Comparison of ENCODE assay signal across 20 cellular contexts in genomic region chr3:25817107-25817506, GRCh38. TPM values are rescaled to one million over a fixed set of nuclear protein-coding genes. Genes with fewer than 3 reads are reported as not detected.
A peak's percentile ranks its signal among the peaks of the same experiment; 100 is the strongest.
DNase-seq lines count a peak whose midpoint lies in the region; ATAC-seq and TF ChIP-seq lines count a peak whose summit lies in the region.
"Had no signal": no experiment of that assay in that cellular context is flagged by ENCODE, and none has a peak within 500 bp of the region (broad histone marks: within the 10 kb centered on the region; RNA-seq: fewer than 3 reads in every experiment).

No MANE protein-coding gene starts in this region.

- no CpG with 5 or more reads among the region's 1 CpG for WGBS in mesenchymal stem cell

- TF ChIP-seq CTCF in GM10248 (IDR thresholded peaks at IDR 0.05; ENCODE audit: control extremely low read depth, extremely low read depth, low read depth, missing control alignments) (no peak), HFFc6 (IDR thresholded peaks at IDR 0.05) (no peak)

- no peak overlapping the region for H3K9ac ChIP-seq in mesenchymal stem cell (ENCODE audit: low read length)

- H3K4me3 Mint-ChIP-seq in HFFc6: no peak overlapping the region
- H3K4me3 Mint-ChIP-seq: CD8-positive, alpha-beta T cell; natural killer cell; stimulated activated naive CD8-positive, alpha-beta T cell treated with anti-CD3 and anti-CD28 coated beads, Interleukin-15, Interleukin-2, amounts not matched to agents 100 ng/mL and 50 ng/mL, for 24 hours had no signal

- H2BK12ac ChIP-seq in mesenchymal stem cell (ENCODE audit: low read length in 2 of 2): no peak overlapping the region

- no peak overlapping the region for H3K18ac ChIP-seq in mesenchymal stem cell (ENCODE audit: low read depth in 1 of 2, low read length in 2 of 2)

- no peak overlapping the region for H3K4me2 ChIP-seq in mesenchymal stem cell (ENCODE audit: low read length, poor library complexity, severe bottlenecking)

- H3K36me3 ChIP-seq in mesenchymal stem cell (ENCODE audit: control insufficient read depth in 1 of 2, insufficient read depth in 2 of 2, low read depth in 1 of 2, low read length in 2 of 2): no peaks in the 10 kb centered on the region
- H3K36me3 ChIP-seq: gastroesophageal sphincter, lower lobe of right lung, spleen had no signal

- no peak overlapping the region for H4K91ac ChIP-seq in mesenchymal stem cell (ENCODE audit: low read length)

- DNase-seq in GM10248 (ENCODE audit: extremely low spot score): peak; percentile 16
- DNase-seq in GM03348 (ENCODE audit: low spot score): no peak
- DNase-seq in HT-29 (ENCODE audit: low spot score): no peak
- no peak for DNase-seq in mesenchymal stem cell
- DNase-seq in HFFc6: no peak
- DNase-seq: activated effector memory CD4-positive, alpha-beta T cell treated with anti-CD3 and anti-CD28 coated beads, Interleukin-2, amount 50 U/mL, for 16 hours; aorta; CD8-positive, alpha-beta T cell; lower lobe of right lung; natural killer cell; NCI-H2029 treated with DMSO at 0.1 percent for 48 hours; NCI-H526 treated with DMSO at 0.1 percent for 48 hours; psoas muscle; spleen had no signal

- no peak overlapping the region for H3K4me3 ChIP-seq in mesenchymal stem cell (ENCODE audit: insufficient read depth in 1 of 2, low read depth in 1 of 2, low read length in 2 of 2)
- H3K4me3 ChIP-seq: gastroesophageal sphincter, lower lobe of right lung, psoas muscle, spleen had no signal

- peak; percentile 63 for ATAC-seq in GM19035 (IDR thresholded peaks at IDR 0.05; ENCODE audit: unreplicated experiment)
- peak; percentile 41 for ATAC-seq in HG02623 (IDR thresholded peaks at IDR 0.05; ENCODE audit: unreplicated experiment)
- ATAC-seq in HG03520 (IDR thresholded peaks at IDR 0.05; ENCODE audit: unreplicated experiment): peak; percentile 64
- ATAC-seq: CD8-positive, alpha-beta T cell; gastroesophageal sphincter; lower lobe of right lung; natural killer cell; Panc1; psoas muscle had no signal

- H2AK5ac ChIP-seq in mesenchymal stem cell (ENCODE audit: low read length, severe bottlenecking): no peak overlapping the region

- H3K4me1 Mint-ChIP-seq in HFFc6 (ENCODE audit: low read depth): peaks cover 17% of the 10 kb centered on the region
- H3K4me1 Mint-ChIP-seq: natural killer cell had no signal

- H2AFZ ChIP-seq in mesenchymal stem cell (ENCODE audit: low read depth, low read length): no peak overlapping the region

- no peak overlapping the region for H2BK15ac ChIP-seq in mesenchymal stem cell (ENCODE audit: low read depth, poor library complexity, severe bottlenecking)

- H3K4ac ChIP-seq in mesenchymal stem cell (ENCODE audit: low read depth in 1 of 2, low read length in 2 of 2): no peak overlapping the region

- H3K9me3 Mint-ChIP-seq in HFFc6: no peaks in the 10 kb centered on the region
- H3K9me3 Mint-ChIP-seq: CD8-positive, alpha-beta T cell; natural killer cell; stimulated activated naive CD8-positive, alpha-beta T cell treated with anti-CD3 and anti-CD28 coated beads, Interleukin-15, Interleukin-2, amounts not matched to agents 100 ng/mL and 50 ng/mL, for 24 hours had no signal

- no peak overlapping the region for H2BK5ac ChIP-seq in mesenchymal stem cell (ENCODE audit: low read depth, low read length, poor library complexity, severe bottlenecking)

- no peak overlapping the region for H3K23ac ChIP-seq in mesenchymal stem cell (ENCODE audit: low read length in 2 of 2)

- POLR2A ChIA-PET in GM10248 (lab: Yijun Ruan, JAX): no interaction called here

- CTCF ChIA-PET in GM10248 (lab: Yijun Ruan, JAX): interaction anchor here (0.9 to 2.4 kb wide), 6 partner anchors 8 to 169 kb away, joined by 3 to 7 read pairs (median 5); no protein-coding TSS in a partner anchor

- H2BK120ac ChIP-seq in mesenchymal stem cell (ENCODE audit: low read depth, low read length): no peak overlapping the region

- no peak overlapping the region for H3K27ac ChIP-seq in mesenchymal stem cell (ENCODE audit: low read length, poor library complexity, severe bottlenecking)
- H3K27ac ChIP-seq: gastroesophageal sphincter, lower lobe of right lung, psoas muscle, spleen had no signal

- no peaks in the 10 kb centered on the region for H3K36me3 Mint-ChIP-seq in HFFc6 (ENCODE audit: low read depth)
- H3K36me3 Mint-ChIP-seq: CD8-positive, alpha-beta T cell; natural killer cell had no signal

- no peaks in the 10 kb centered on the region for H3K9me3 ChIP-seq in mesenchymal stem cell (ENCODE audit: control insufficient read depth, low read length)
- H3K9me3 ChIP-seq: lower lobe of right lung, psoas muscle had no signal

- H3K14ac ChIP-seq in mesenchymal stem cell (ENCODE audit: low read length in 2 of 2): no peak overlapping the region

- no peak overlapping the region for H3K27ac Mint-ChIP-seq in HFFc6
- H3K27ac Mint-ChIP-seq: CD8-positive, alpha-beta T cell; natural killer cell; stimulated activated naive CD8-positive, alpha-beta T cell treated with anti-CD3 and anti-CD28 coated beads, Interleukin-15, Interleukin-2, amounts not matched to agents 100 ng/mL and 50 ng/mL, for 24 hours had no signal

- no peak overlapping the region for H4K8ac ChIP-seq in mesenchymal stem cell (ENCODE audit: low read length)

- no peaks in the 10 kb centered on the region for H3K79me1 ChIP-seq in mesenchymal stem cell (replicated peaks; ENCODE audit: low read length, poor library complexity, severe bottlenecking)

- no peaks in the 10 kb centered on the region for H3K4me1 ChIP-seq in mesenchymal stem cell (ENCODE audit: control insufficient read depth, insufficient read depth, low read depth, low read length)
- H3K4me1 ChIP-seq: gastroesophageal sphincter, lower lobe of right lung, psoas muscle, spleen had no signal

- H3K27me3 ChIP-seq in mesenchymal stem cell (ENCODE audit: control insufficient read depth in 1 of 2, insufficient read depth in 1 of 2, low read length in 2 of 2): no peaks in the 10 kb centered on the region
- H3K27me3 ChIP-seq: gastroesophageal sphincter, spleen had no signal

- H3K27me3 Mint-ChIP-seq in HFFc6 (ENCODE audit: insufficient read depth): peaks cover 4% of the 10 kb centered on the region
- H3K27me3 Mint-ChIP-seq: stimulated activated naive CD8-positive, alpha-beta T cell treated with anti-CD3 and anti-CD28 coated beads, Interleukin-15, Interleukin-2, amounts not matched to agents 100 ng/mL and 50 ng/mL, for 24 hours had no signal

RNA-seq across cellular contexts. Expression of gene OXSM, which starts 27.2 kb away (rescaled TPM):
- total RNA-seq in HT-29 (2014; rRNA removed; shearing (Covaris generic)): 7.7 and 17.1 TPM in 2 replicates
- polyA plus RNA-seq in mesenchymal stem cell (2013, experiment 1 of 2): 3.5 TPM
- 3.6 TPM for polyA plus RNA-seq in mesenchymal stem cell (2013, experiment 2 of 2)
- 10 to 100 TPM in 2 of 6 experiments, 1 to 10 TPM in 4; 6.5 to 12.2 (median 7.8) TPM for total RNA-seq in HFFc6 (2021; fragmentation: NEBNext Ultra II Directional; extraction: Animal tissue kit (Norgen Biotek cat#: 25700))

RNA-seq across cellular contexts. Expression of gene NGLY1, which starts 33.9 kb away (rescaled TPM):
- total RNA-seq in HT-29 (2014; rRNA removed; shearing (Covaris generic)): 10.4 and 17.8 TPM in 2 replicates
- polyA plus RNA-seq in mesenchymal stem cell (2013, experiment 1 of 2): 8.5 TPM
- 10.2 TPM for polyA plus RNA-seq in mesenchymal stem cell (2013, experiment 2 of 2)
- 10 to 100 TPM; 21.7 to 27.6 (median 24.3) TPM for total RNA-seq in HFFc6 (2021; fragmentation: NEBNext Ultra II Directional; extraction: Animal tissue kit (Norgen Biotek cat#: 25700))
